Comparison of ENCODE assay signal across 8 cellular contexts in the genomic region with DNA sequence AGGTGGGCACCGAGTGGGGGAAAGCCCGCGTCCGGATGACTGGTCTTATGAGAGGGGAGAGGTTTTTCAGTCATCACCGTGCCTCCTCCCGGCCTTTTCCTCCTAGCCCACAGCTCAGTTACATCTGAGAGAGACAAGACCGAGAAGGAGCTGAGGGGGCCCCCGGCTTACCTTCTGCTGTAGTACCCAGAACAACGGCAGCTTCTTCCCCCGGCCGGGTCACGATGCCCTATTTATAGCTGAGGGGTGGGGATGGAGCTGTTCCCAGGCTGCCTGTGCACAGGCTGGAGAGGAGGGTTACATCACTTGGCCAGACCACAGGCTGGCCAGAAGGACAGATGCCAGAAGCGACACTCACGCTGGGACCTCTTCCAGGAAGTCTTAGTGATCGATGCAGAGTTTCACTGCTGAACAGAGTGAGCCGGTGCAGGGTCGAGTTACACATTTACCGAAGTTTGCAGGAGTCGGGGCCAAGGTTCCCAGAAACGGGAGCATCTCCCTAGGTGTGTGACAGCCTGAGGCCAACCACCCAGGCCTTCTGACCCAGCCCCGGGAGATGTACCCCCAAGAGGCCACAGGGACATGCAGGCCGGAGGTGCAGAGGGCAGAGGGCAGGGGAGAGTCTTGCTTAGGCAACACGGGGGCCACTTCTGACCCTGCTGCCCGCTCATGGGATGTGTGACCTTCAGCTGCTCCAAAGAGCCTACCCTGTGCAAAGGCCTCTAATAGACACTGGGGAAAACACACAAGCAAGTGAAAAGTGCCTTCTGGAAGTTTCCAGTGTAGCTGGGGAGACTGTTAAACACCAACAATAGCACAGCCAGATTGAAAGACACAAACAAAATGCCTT.
A peak's percentile ranks its signal among the peaks of the same experiment; 100 is the strongest.
DNase-seq lines count a peak whose midpoint lies in the region; ATAC-seq lines count a peak whose summit lies in the region.

A gene (minus strand): TSS at position 208 of the 850 bp plus-strand sequence. CDS start 3,299 bp downstream, outside the sequence.

- ATAC-seq in GM18870 (IDR thresholded peaks at IDR 0.05; ENCODE audit: unreplicated experiment), result no peak
- no peak for ATAC-seq in HG02571 (IDR thresholded peaks at IDR 0.05; ENCODE audit: unreplicated experiment)
- no peak for ATAC-seq in GM21825 (IDR thresholded peaks at IDR 0.05; ENCODE audit: unreplicated experiment)
- no peak for ATAC-seq in GM18858 (IDR thresholded peaks at IDR 0.05; ENCODE audit: unreplicated experiment)

- DNase-seq in HS-27A (ENCODE audit: low read depth) (peak; percentile 17), amniotic stem cell (lab: John Stamatoyannopoulos, UW) (peak; percentile 18), hypothalamus (lab: John Stamatoyannopoulos, UW) (peak in 46 of 51 donors; percentile 26 to 89 (median 72)), stromal cell of bone marrow (ENCODE audit: low read depth) (peak; percentile 81)

Comparison
In these comparisons a context has a peak if more than half of its experiments do, and no peak if none do; other contexts are left out.
1. DNase-seq: peak in every context shown above with its lines; median percentile 81 in stromal cell of bone marrow; 72 in hypothalamus; 18 in amniotic stem cell; 17 in HS-27A.